ENCODE assay signal across 21 cellular contexts in genomic region chr6:3131695-3132094, GRCh38.
"Had no signal": no experiment of that assay in that cellular context is flagged by ENCODE, and none has a peak within 500 bp of the region (broad histone marks: within the 10 kb centered on the region; RNA-seq: fewer than 3 reads in every experiment).

No MANE protein-coding gene starts in this region.

- H3K27me3 ChIP-seq: MG63, SJSA1 had no signal

- H3K36me3 ChIP-seq: MG63 had no signal

- FAIRE-seq: RCC 7860 had no signal

- H3K9me3 ChIP-seq: MG63, SJSA1 had no signal

- H3K4me3 ChIP-seq: MG63, SJSA1, SK-N-MC had no signal

- H3K4me1 ChIP-seq: SJSA1 had no signal

- DNase-seq: Karpas-422, KG1, MG63, NCI-H1092, NCI-H1436, NCI-H187, NCI-H2029, NCI-H2081 treated with DMSO at 0.1 percent for 48 hours, NCI-H2171, NCI-H226, NCI-H446, NCI-H510A, NCI-H524 treated with DMSO at 0.1 percent for 48 hours, NCI-H69, NCI-H774, Right ventricle myocardium superior, RPMI8226, SIG-M5 had no signal

- H3K27ac ChIP-seq: SJSA1, SK-N-MC had no signal
